26 cellular contexts compared by ENCODE assay signal in genomic region chr20:61674688-61675087, GRCh38.
DNase-seq lines count a peak whose midpoint lies in the region; ATAC-seq, FAIRE-seq and TF ChIP-seq lines count a peak whose summit lies in the region.
"Had no signal": no experiment of that assay in that cellular context is flagged by ENCODE, and none has a peak within 500 bp of the region (broad histone marks: within the 10 kb centered on the region; RNA-seq: fewer than 3 reads in every experiment).

No MANE protein-coding gene starts in this region.

- H3K4me2 ChIP-seq in HepG2 (ENCODE audit: low read depth, low read length) (no peak overlapping the region), K562 (ENCODE audit: insufficient read depth, low read length) (no peak overlapping the region)
- H3K4me2 ChIP-seq: BLaER1 had no signal

- H3K27me3 ChIP-seq in HepG2 (ENCODE audit: control insufficient read depth in 1 of 2, insufficient read depth in 2 of 2, low read length in 2 of 2) = peaks cover 3 to 33% of the 10 kb centered on the region in 2 experiments
- H3K27me3 ChIP-seq in right lobe of liver = no peaks in the 10 kb centered on the region
- no peaks in the 10 kb centered on the region; a peak in 1 of 5 replicates for H3K27me3 ChIP-seq in K562 (ENCODE audit: control insufficient read depth in 2 of 2, insufficient read depth in 2 of 2, low read length in 2 of 2)
- H3K27me3 ChIP-seq: BLaER1 had no signal

- H3K27ac ChIP-seq in HepG2 (ENCODE audit: extremely low read length, insufficient read depth, low read length) = no peak overlapping the region
- H3K27ac ChIP-seq in right lobe of liver = no peak overlapping the region
- H3K27ac ChIP-seq in K562 (ENCODE audit: extremely low read depth, low read depth, low read length) = no peak overlapping the region
- H3K27ac ChIP-seq: 22Rv1, BLaER1, C4-2B had no signal

- no peak for TF ChIP-seq EP300 in HepG2 (IDR thresholded peaks at IDR 0.05; ENCODE audit: low read depth in 2 of 2, low read length in 2 of 2)
- TF ChIP-seq EP300 in HepG2 (CRISPR knock-in tag; IDR thresholded peaks at IDR 0.05; ENCODE audit: borderline replicate concordance) = no peak
- no peak for TF ChIP-seq EP300 in K562 (IDR thresholded peaks at IDR 0.05; ENCODE audit: low read length)

- no peaks in the 10 kb centered on the region for H3K36me3 Mint-ChIP-seq in activated T-cell treated with anti-CD3 and anti-CD28 coated beads, Interleukin-2, amount 50 U/mL, for 24 hours (ENCODE audit: low read depth)
- H3K36me3 Mint-ChIP-seq: CD4-positive, CD25-positive, alpha-beta regulatory T cell; CD8-positive, alpha-beta T cell had no signal

- WGBS in HepG2 (ENCODE audit: low lambda C conversion rate) = 14% methylated on average over 3 of the region's 3 CpGs
- WGBS in right lobe of liver (ENCODE audit: insufficient coverage, low coverage, low lambda C conversion rate, missing lambda C conversion rate) = 45% methylated on average over 3 of the region's 3 CpGs
- WGBS in K562 (ENCODE audit: insufficient coverage, low coverage, missing lambda C conversion rate) = 0% methylated on average over 3 of the region's 3 CpGs

- H3K9ac ChIP-seq in HepG2 (ENCODE audit: insufficient read depth, low read depth, low read length) (no peak overlapping the region), K562 (ENCODE audit: insufficient read depth in 1 of 2, low read depth in 2 of 2, low read length in 2 of 2) (no peak overlapping the region)
- H3K9ac ChIP-seq: BLaER1 had no signal

- H3K27me3 Mint-ChIP-seq in activated T-cell treated with anti-CD3 and anti-CD28 coated beads, Interleukin-2, amount 50 U/mL, for 24 hours = no peaks in the 10 kb centered on the region
- H3K27me3 Mint-ChIP-seq: B cell had no signal

- BruUV-seq in HepG2 (replicated peaks; lab: Mats Ljungman, UMichigan) (no TSS peak), K562 (replicated peaks; lab: Mats Ljungman, UMichigan) (no TSS peak)

- DNase-seq in NCI-H1092 (lab: John Stamatoyannopoulos, UW) = peak; percentile 5
- no peak for DNase-seq in NCI-H1092 treated with DMSO at 0.1 percent for 48 hours (lab: John Stamatoyannopoulos, UW)
- DNase-seq in HepG2 (ENCODE audit: low spot score) = no peak
- no peak for DNase-seq in right lobe of liver
- no peak for DNase-seq in K562 (ENCODE audit: extremely low read depth in 1 of 4, low spot score in 3 of 4)
- DNase-seq in stimulated activated naive CD8-positive, alpha-beta T cell treated with anti-CD3 and anti-CD28 coated beads, Interleukin-15, Interleukin-2, amounts not matched to agents 100 U/mL and 50 U/mL, for 24 hours = no peak
- DNase-seq in activated T-cell treated with anti-CD3 and anti-CD28 coated beads, Interleukin-2, amount 50 U/mL, for 24 hours = no peak
- DNase-seq: CD4-positive, CD25-positive, alpha-beta regulatory T cell; CD8-positive, alpha-beta T cell; DMS 273 treated with DMSO at 0.1 percent for 48 hours; DMS79; EL; GDM1; GOT3; HFFc6 had no signal

- H3K9me3 ChIP-seq in HepG2 (ENCODE audit: low read length) (no peaks in the 10 kb centered on the region), right lobe of liver (no peaks in the 10 kb centered on the region), K562 (replicated peaks; ENCODE audit: control insufficient read depth, insufficient read depth, low read depth, low read length) (no peaks in the 10 kb centered on the region)
- H3K9me3 ChIP-seq: BLaER1, HAP-1 had no signal

- H3K27ac Mint-ChIP-seq in activated T-cell treated with anti-CD3 and anti-CD28 coated beads, Interleukin-2, amount 50 U/mL, for 24 hours = no peak overlapping the region
- H3K27ac Mint-ChIP-seq: B cell; CD4-positive, CD25-positive, alpha-beta regulatory T cell; CD8-positive, alpha-beta T cell; HFFc6 had no signal

- TF ChIP-seq CTCF in HepG2 (CRISPR knock-in tag; IDR thresholded peaks at IDR 0.05) (no peak), right lobe of liver (IDR thresholded peaks at IDR 0.05) (no peak), K562 (IDR thresholded peaks at IDR 0.05 in 2 of 3, conservative IDR thresholded peaks at IDR 0.05 in 1 of 3; ENCODE audit: insufficient read depth in 2 of 3, low read depth in 1 of 3, low read length in 3 of 3) (no peak)

- H3K9me3 Mint-ChIP-seq in activated T-cell treated with anti-CD3 and anti-CD28 coated beads, Interleukin-2, amount 50 U/mL, for 24 hours = no peaks in the 10 kb centered on the region
- H3K9me3 Mint-ChIP-seq: CD8-positive, alpha-beta T cell had no signal

- CTCF ChIA-PET in HepG2 (lab: Yijun Ruan, JAX; ENCODE audit: low intra/inter-chr PET ratio, low total read pairs) (no interaction called here), K562 (lab: Yijun Ruan, JAX; ENCODE audit: low intra/inter-chr PET ratio) (no interaction called here)

- no peaks in the 10 kb centered on the region for H3K79me2 ChIP-seq in HepG2 (ENCODE audit: insufficient read depth, low read length)
- H3K79me2 ChIP-seq in K562 (ENCODE audit: control insufficient read depth, insufficient read depth, low read length) = no peaks in the 10 kb centered on the region

- ATAC-seq in HepG2 (no peak), right lobe of liver (no peak), K562 (no peak), GM21717 (IDR thresholded peaks at IDR 0.05; ENCODE audit: unreplicated experiment) (no peak)
- no peak for ATAC-seq in stimulated activated naive CD8-positive, alpha-beta T cell treated with anti-CD3 and anti-CD28 coated beads, Interleukin-15, Interleukin-2, amounts not matched to agents 100 U/mL and 50 U/mL, for 24 hours
- ATAC-seq: CD8-positive, alpha-beta T cell had no signal

- H3K36me3 ChIP-seq in HepG2 (replicated peaks in 1 of 2; ENCODE audit: control insufficient read depth in 1 of 2, insufficient read depth in 2 of 2, low read length in 2 of 2) = no peaks in the 10 kb centered on the region
- no peaks in the 10 kb centered on the region for H3K36me3 ChIP-seq in right lobe of liver
- H3K36me3 ChIP-seq in K562 (ENCODE audit: control insufficient read depth, insufficient read depth, low read length) = no peaks in the 10 kb centered on the region
- H3K36me3 ChIP-seq: BLaER1, HAP-1 had no signal

- in situ Hi-C loops in HepG2 (cut with HindIII; ENCODE audit: extremely low pct_ligation_motif_present, low pct_unique_long_range_greater_than_20kb) = no loop called here
- in situ Hi-C loops in K562 (cut with MboI) = no loop called here

- intact Hi-C loops in HepG2 (cut with micrococcal nuclease; ENCODE audit: unreplicated experiment) (no loop called here), right lobe of liver (cut with DNase I) (no loop called here), K562 (cut with micrococcal nuclease) (no loop called here)

- no peaks in the 10 kb centered on the region for H3K4me1 Mint-ChIP-seq in activated T-cell treated with anti-CD3 and anti-CD28 coated beads, Interleukin-2, amount 50 U/mL, for 24 hours (ENCODE audit: low read depth)
- H3K4me1 Mint-ChIP-seq: B cell; CD4-positive, CD25-positive, alpha-beta regulatory T cell had no signal

- H3K4me3 Mint-ChIP-seq in activated T-cell treated with anti-CD3 and anti-CD28 coated beads, Interleukin-2, amount 50 U/mL, for 24 hours = no peak overlapping the region
- H3K4me3 Mint-ChIP-seq: B cell; CD4-positive, CD25-positive, alpha-beta regulatory T cell; CD8-positive, alpha-beta T cell; HFFc6 had no signal

- H2AFZ ChIP-seq in HepG2 (ENCODE audit: low read length) (no peak overlapping the region), K562 (ENCODE audit: low read depth, low read length) (no peak overlapping the region)

- H4K20me1 ChIP-seq in HepG2 (ENCODE audit: insufficient read depth, low read length) (no peaks in the 10 kb centered on the region), K562 (replicated peaks; ENCODE audit: control insufficient read depth, insufficient read depth, low read length) (no peaks in the 10 kb centered on the region; the same call in 1 of the 2 replicates)
- H4K20me1 ChIP-seq: BLaER1 had no signal

- no peaks in the 10 kb centered on the region for H3K4me1 ChIP-seq in HepG2 (ENCODE audit: insufficient read depth, low read length)
- H3K4me1 ChIP-seq in right lobe of liver = no peaks in the 10 kb centered on the region
- H3K4me1 ChIP-seq in K562 (replicated peaks in 1 of 2; ENCODE audit: control insufficient read depth in 2 of 2, insufficient read depth in 2 of 2, low read length in 2 of 2) = no peaks in the 10 kb centered on the region
- H3K4me1 ChIP-seq: HAP-1 had no signal

- TF ChIP-seq POLR2A in HepG2 (IDR thresholded peaks at IDR 0.05; ENCODE audit: insufficient read depth in 1 of 2, low read depth in 2 of 2, low read length in 2 of 2) = no peak
- TF ChIP-seq POLR2A in right lobe of liver (IDR thresholded peaks at IDR 0.05) = no peak
- TF ChIP-seq POLR2A in K562 (conservative IDR thresholded peaks at IDR 0.05) = no peak

- POLR2A ChIA-PET in HepG2 (lab: Yijun Ruan, JAX) = no interaction called here
- POLR2A ChIA-PET in K562 (lab: Yijun Ruan, JAX) = no interaction called here

- FAIRE-seq in HepG2 (lab: Jason Lieb, UNC) (no peak), K562 (lab: Jason Lieb, UNC) (no peak)
- FAIRE-seq: A204.1, D721Med, GM12891, GM18507, H54 had no signal

- H3K9me1 ChIP-seq in K562 (ENCODE audit: control insufficient read depth, insufficient read depth, low read length) = no peaks in the 10 kb centered on the region

- H3K4me3 ChIP-seq in HepG2 (replicated peaks in 1 of 3; ENCODE audit: insufficient read depth in 1 of 3, low read depth in 2 of 3, low read length in 3 of 3) = no peak overlapping the region
- no peak overlapping the region for H3K4me3 ChIP-seq in right lobe of liver
- H3K4me3 ChIP-seq in K562 = no peak overlapping the region
- H3K4me3 ChIP-seq: BLaER1, HAP-1 had no signal

- TF ChIP-seq RAD21 in HepG2 (CRISPR knock-in tag; IDR thresholded peaks at IDR 0.05) = no peak
- no peak for TF ChIP-seq RAD21 in K562 (CRISPR knock-in tag; conservative IDR thresholded peaks at IDR 0.05 in 1 of 2, IDR thresholded peaks at IDR 0.05 in 1 of 2)

TF ChIP-seq in HepG2, 621 proteins besides CTCF, POLR2A, EP300 and RAD21 (continues in another document):
- TF ChIP-seq LCORL (IDR thresholded peaks at IDR 0.05) (no peak), LCORL (CRISPR knock-in tag; IDR thresholded peaks at IDR 0.05) (no peak), ZNF326 (CRISPR knock-in tag; IDR thresholded peaks at IDR 0.05; ENCODE audit: borderline replicate concordance) (no peak)

TF ChIP-seq in K562, 482 proteins besides CTCF, POLR2A, EP300 and RAD21 (continues in another document):
- no peak for TF ChIP-seq RBM15 (IDR thresholded peaks at IDR 0.05; ENCODE audit: insufficient read depth, low read length)
